Comparison of ENCODE assay signal across 16 cellular contexts in the genomic region with DNA sequence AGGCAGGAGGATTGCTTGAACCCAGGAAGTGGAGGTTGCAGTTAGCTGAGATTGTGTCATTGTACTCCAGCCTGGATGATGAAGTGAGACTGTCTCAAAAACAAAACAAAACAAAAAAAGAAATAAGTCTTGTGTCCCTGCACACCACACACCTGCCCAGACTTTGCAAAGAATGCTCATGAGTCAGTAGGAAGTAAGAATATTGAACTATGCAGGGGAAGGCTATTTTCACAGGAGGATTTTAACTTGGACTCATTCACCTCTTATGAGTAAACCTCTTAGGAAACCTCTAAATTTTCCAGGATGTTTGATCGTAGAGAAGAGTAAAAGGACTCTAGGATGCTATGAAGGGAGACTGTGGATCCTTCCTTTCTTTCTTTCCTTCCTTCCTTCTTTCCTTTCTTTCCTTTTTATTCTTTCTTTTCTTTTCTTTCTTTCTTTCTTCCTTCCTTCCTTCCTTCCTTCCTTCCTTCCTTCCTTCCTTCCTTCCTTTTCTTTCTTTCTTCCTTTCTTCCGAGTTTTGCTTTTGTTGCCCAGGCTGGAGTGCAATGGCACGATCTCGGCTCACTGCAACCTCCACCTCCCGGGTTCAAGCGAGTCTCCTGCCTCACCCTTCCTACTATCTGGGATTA.
"Had no signal": no experiment of that assay in that cellular context is flagged by ENCODE, and none has a peak within 500 bp of the region (broad histone marks: within the 10 kb centered on the region; RNA-seq: fewer than 3 reads in every experiment).

No MANE protein-coding gene starts in this region.

- H3K27ac ChIP-seq: adrenal gland, coronary artery, neutrophil, ovary, psoas muscle, upper lobe of left lung had no signal

- H3K4me3 ChIP-seq: adrenal gland, coronary artery, ovary, psoas muscle, upper lobe of left lung had no signal

- H3K27me3 ChIP-seq: adrenal gland, neutrophil, ovary, upper lobe of left lung had no signal

- ATAC-seq: psoas muscle; right cardiac atrium; stimulated activated naive CD8-positive, alpha-beta T cell treated with anti-CD3 and anti-CD28 coated beads, Interleukin-15, Interleukin-2, amounts not matched to agents 100 U/mL and 50 U/mL, for 24 hours had no signal

- H3K4me1 ChIP-seq: adrenal gland, psoas muscle, upper lobe of left lung had no signal

- H3K9me3 ChIP-seq: adrenal gland, neutrophil, ovary, psoas muscle, upper lobe of left lung had no signal

- DNase-seq: activated CD4-positive, alpha-beta T cell treated with anti-CD3 and anti-CD28 coated beads, Interleukin-2, amount 50 U/mL, for 4 hours; activated CD8-positive, alpha-beta memory T cell treated with anti-CD3 and anti-CD28 coated beads for 24 hours; activated CD8-positive, alpha-beta memory T cell treated with anti-CD3 and anti-CD28 coated beads, Interleukin-2, amount 50 U/mL, for 4 hours; activated naive CD4-positive, alpha-beta T cell; activated T-cell treated with anti-CD3 and anti-CD28 coated beads, Interleukin-2, amount 50 U/mL, for 24 hours; adrenal gland; foreskin fibroblast; ovary; psoas muscle; right cardiac atrium; stimulated activated CD4-positive, alpha-beta T cell treated with anti-CD3 and anti-CD28 coated beads, Interleukin-12 subunit alpha, Interleukin-12 subunit beta, amount 100 ng/mL, for 4 hours; stimulated activated CD4-positive, alpha-beta T cell treated with anti-CD3 and anti-CD28 coated beads, Interleukin-4, amount 100 ng/mL, for 4 hours; stimulated activated naive CD8-positive, alpha-beta T cell treated with anti-CD3 and anti-CD28 coated beads, Interleukin-15, Interleukin-2, amounts not matched to agents 100 U/mL and 50 U/mL, for 24 hours; upper lobe of left lung had no signal

- H3K36me3 ChIP-seq: adrenal gland, neutrophil, ovary, upper lobe of left lung had no signal
